12 cellular contexts compared by ENCODE assay signal in genomic region chr15:75131269-75131643, GRCh38.
DNase-seq lines count a peak whose midpoint lies in the region; ATAC-seq lines count a peak whose summit lies in the region.
"Had no signal": no experiment of that assay in that cellular context is flagged by ENCODE, and none has a peak within 500 bp of the region (broad histone marks: within the 10 kb centered on the region; RNA-seq: fewer than 3 reads in every experiment).

No MANE protein-coding gene starts in this region.

- no peak overlapping the region for H4K91ac ChIP-seq in mesenchymal stem cell (ENCODE audit: low read length)

- no peak for DNase-seq in CD8-positive, alpha-beta memory T cell
- DNase-seq in mesenchymal stem cell (peak; percentile 37), DMS53 treated with DMSO at 0.1 percent for 48 hours (lab: John Stamatoyannopoulos, UW; ENCODE audit: unreplicated experiment) (no peak), HuH-7 (ENCODE audit: low spot score) (no peak), A172 (ENCODE audit: low spot score) (no peak)
- DNase-seq: DMS79 treated with DMSO at 0.1 percent for 48 hours, GOT3, NCI-H510A treated with DMSO at 0.1 percent for 48 hours had no signal

- H3K27ac ChIP-seq in CD8-positive, alpha-beta memory T cell (ENCODE audit: low read depth, low read length), result no peak overlapping the region
- H3K27ac ChIP-seq in mesenchymal stem cell (ENCODE audit: low read length, poor library complexity, severe bottlenecking), result no peak overlapping the region
- H3K27ac ChIP-seq: prostate gland, thoracic aorta had no signal

- peaks cover 15% of the 10 kb centered on the region for H3K4me1 ChIP-seq in CD8-positive, alpha-beta memory T cell (ENCODE audit: insufficient read depth, low read length)
- no peaks in the 10 kb centered on the region for H3K4me1 ChIP-seq in mesenchymal stem cell (ENCODE audit: control insufficient read depth, insufficient read depth, low read depth, low read length)
- H3K4me1 ChIP-seq: prostate gland had no signal

- no peak overlapping the region for H3K14ac ChIP-seq in mesenchymal stem cell (ENCODE audit: low read length in 2 of 2)

- H2BK5ac ChIP-seq in mesenchymal stem cell (ENCODE audit: low read depth, low read length, poor library complexity, severe bottlenecking), result no peak overlapping the region

- no peak overlapping the region for H4K8ac ChIP-seq in mesenchymal stem cell (ENCODE audit: low read length)

- H3K23ac ChIP-seq in mesenchymal stem cell (ENCODE audit: low read length in 2 of 2), result no peak overlapping the region

- no peak overlapping the region for H2BK12ac ChIP-seq in mesenchymal stem cell (ENCODE audit: low read length in 2 of 2)

- no peak overlapping the region for H3K4me2 ChIP-seq in mesenchymal stem cell (ENCODE audit: low read length, poor library complexity, severe bottlenecking)

- H3K4me1 Mint-ChIP-seq in CD8-positive, alpha-beta memory T cell, result peaks cover 26 to 32% (median 31%) of the 10 kb centered on the region in 3 donors
- H3K4me1 Mint-ChIP-seq in activated naive CD8-positive, alpha-beta T cell (ENCODE audit: low read depth), result peaks cover 15% of the 10 kb centered on the region

- H3K4me3 Mint-ChIP-seq in CD8-positive, alpha-beta memory T cell, result peak overlapping the region; percentile 71 to 92 (median 86)
- peak overlapping the region; percentile 68 for H3K4me3 Mint-ChIP-seq in activated naive CD8-positive, alpha-beta T cell

- H2BK120ac ChIP-seq in mesenchymal stem cell (ENCODE audit: low read depth, low read length), result no peak overlapping the region

- H3K4ac ChIP-seq in mesenchymal stem cell (ENCODE audit: low read depth in 1 of 2, low read length in 2 of 2), result no peak overlapping the region

- H3K9me3 Mint-ChIP-seq in CD8-positive, alpha-beta memory T cell, result no peaks in the 10 kb centered on the region
- no peaks in the 10 kb centered on the region for H3K9me3 Mint-ChIP-seq in activated naive CD8-positive, alpha-beta T cell (ENCODE audit: low read depth)

- H3K9me3 ChIP-seq in CD8-positive, alpha-beta memory T cell (ENCODE audit: low read length), result no peaks in the 10 kb centered on the region
- H3K9me3 ChIP-seq in mesenchymal stem cell (ENCODE audit: control insufficient read depth, low read length), result no peaks in the 10 kb centered on the region
- H3K9me3 ChIP-seq: prostate gland, thoracic aorta had no signal

- no CpG with 5 or more reads among the region's 1 CpG for WGBS in mesenchymal stem cell

- POLR2A ChIA-PET in CD8-positive, alpha-beta memory T cell (lab: Charles Lee), result interaction anchor here (1.0 kb wide), 2 partner anchors 14 to 117 kb away, joined by 4 to 6 read pairs; no protein-coding TSS in a partner anchor

- H2AK5ac ChIP-seq in mesenchymal stem cell (ENCODE audit: low read length, severe bottlenecking), result no peak overlapping the region

- H3K27ac Mint-ChIP-seq in CD8-positive, alpha-beta memory T cell, result peak overlapping the region; percentile 13 to 96 (median 80)
- H3K27ac Mint-ChIP-seq in activated naive CD8-positive, alpha-beta T cell, result peak overlapping the region; percentile 83

- peaks cover 0 to 1% (median 0%) of the 10 kb centered on the region in 3 donors for H3K36me3 Mint-ChIP-seq in CD8-positive, alpha-beta memory T cell
- H3K36me3 Mint-ChIP-seq in activated naive CD8-positive, alpha-beta T cell, result no peaks in the 10 kb centered on the region

- peak; percentile 24 for ATAC-seq in HG03280 (IDR thresholded peaks at IDR 0.05; ENCODE audit: unreplicated experiment)

- H2BK15ac ChIP-seq in mesenchymal stem cell (ENCODE audit: low read depth, poor library complexity, severe bottlenecking), result no peak overlapping the region

- no peak overlapping the region for H2AFZ ChIP-seq in mesenchymal stem cell (ENCODE audit: low read depth, low read length)

- H3K18ac ChIP-seq in mesenchymal stem cell (ENCODE audit: low read depth in 1 of 2, low read length in 2 of 2), result no peak overlapping the region

- no peaks in the 10 kb centered on the region for H3K79me1 ChIP-seq in mesenchymal stem cell (replicated peaks; ENCODE audit: low read length, poor library complexity, severe bottlenecking)

- no peak overlapping the region for H3K4me3 ChIP-seq in CD8-positive, alpha-beta memory T cell (ENCODE audit: low read length)
- H3K4me3 ChIP-seq in mesenchymal stem cell (ENCODE audit: insufficient read depth in 1 of 2, low read depth in 1 of 2, low read length in 2 of 2), result no peak overlapping the region
- H3K4me3 ChIP-seq: prostate gland had no signal

- peaks cover 0 to 2% of the 10 kb centered on the region in 2 donors for H3K27me3 Mint-ChIP-seq in CD8-positive, alpha-beta memory T cell
- H3K27me3 Mint-ChIP-seq in activated naive CD8-positive, alpha-beta T cell, result no peaks in the 10 kb centered on the region

- H3K36me3 ChIP-seq in CD8-positive, alpha-beta memory T cell (ENCODE audit: insufficient read depth, low read length), result no peaks in the 10 kb centered on the region
- H3K36me3 ChIP-seq in mesenchymal stem cell (ENCODE audit: control insufficient read depth in 1 of 2, insufficient read depth in 2 of 2, low read depth in 1 of 2, low read length in 2 of 2), result no peaks in the 10 kb centered on the region
- H3K36me3 ChIP-seq: prostate gland, thoracic aorta had no signal

- no peak overlapping the region for H3K9ac ChIP-seq in mesenchymal stem cell (ENCODE audit: low read length)

- no peaks in the 10 kb centered on the region for H3K27me3 ChIP-seq in CD8-positive, alpha-beta memory T cell (ENCODE audit: insufficient read depth, low read length, poor library complexity, severe bottlenecking)
- no peaks in the 10 kb centered on the region for H3K27me3 ChIP-seq in mesenchymal stem cell (ENCODE audit: control insufficient read depth in 1 of 2, insufficient read depth in 1 of 2, low read length in 2 of 2)

- CTCF ChIA-PET in CD8-positive, alpha-beta memory T cell (lab: Charles Lee), result no interaction called here
